ENCODE assay signal across 14 cellular contexts in genomic region chr21:40634141-40634540, GRCh38.
"Had no signal": no experiment of that assay in that cellular context is flagged by ENCODE, and none has a peak within 500 bp of the region (broad histone marks: within the 10 kb centered on the region; RNA-seq: fewer than 3 reads in every experiment).

No MANE protein-coding gene starts in this region.

- DNase-seq: dermis blood vessel endothelial cell; effector CD4-positive, alpha-beta T cell; effector memory CD4-positive, alpha-beta T cell; foreskin keratinocyte; glutamatergic neuron; heart right ventricle; hippocampal formation; left cardiac atrium; left lung; left ventricle myocardium superior; lower lobe of right lung; mesendoderm; midbrain had no signal

- H3K27me3 Mint-ChIP-seq: memory B cell had no signal

- H3K4me1 Mint-ChIP-seq: memory B cell had no signal

- H3K36me3 Mint-ChIP-seq: memory B cell had no signal

- H3K27ac Mint-ChIP-seq: memory B cell had no signal

- H3K4me3 Mint-ChIP-seq: memory B cell had no signal
